10 cellular contexts compared by ENCODE assay signal in the genomic region with DNA sequence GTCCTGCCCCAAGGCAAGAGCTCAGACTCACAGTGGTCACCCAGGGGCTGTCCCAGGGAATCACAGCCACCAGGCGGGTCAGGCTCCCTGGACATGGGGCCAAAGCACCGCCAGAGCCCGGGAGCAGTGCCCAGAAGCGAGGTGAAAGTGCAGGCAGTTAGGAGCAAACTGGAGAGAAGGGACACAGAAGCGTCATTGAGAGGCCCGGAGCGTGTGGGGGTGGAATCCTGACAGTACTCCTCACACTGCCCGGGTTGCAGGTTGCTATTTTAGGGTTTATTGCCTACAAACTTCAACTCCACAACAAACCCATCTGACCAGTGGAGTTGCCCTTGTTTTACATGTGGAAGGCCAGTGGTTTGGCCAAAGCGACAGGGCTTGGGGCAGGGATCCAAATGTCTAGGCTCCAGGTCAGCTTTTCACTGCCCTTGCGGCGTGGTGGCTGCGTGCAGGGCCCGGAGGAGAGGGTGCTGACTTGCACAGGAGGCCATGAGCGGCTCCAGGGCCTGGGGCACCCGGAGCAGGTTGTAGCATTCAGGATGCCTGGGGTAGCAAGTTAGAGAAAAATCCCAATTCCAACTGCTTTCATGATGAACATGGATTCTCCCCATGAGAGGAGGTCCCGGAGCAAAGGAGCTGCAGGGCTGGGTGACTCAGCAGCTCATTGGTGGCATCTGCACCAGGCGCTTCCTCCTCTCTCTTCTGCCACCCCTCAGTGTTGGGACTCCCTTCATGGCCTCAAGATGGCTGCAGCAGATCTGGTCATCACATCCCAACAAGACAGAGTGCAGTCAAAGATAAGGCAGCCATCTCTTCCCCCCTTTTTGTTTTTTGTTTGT.
DNase-seq lines count a peak whose midpoint lies in the region; ATAC-seq and TF ChIP-seq lines count a peak whose summit lies in the region.
"Had no signal": no experiment of that assay in that cellular context is flagged by ENCODE, and none has a peak within 500 bp of the region (broad histone marks: within the 10 kb centered on the region; RNA-seq: fewer than 3 reads in every experiment).

No MANE protein-coding gene starts in this region.

- H3K4me2 ChIP-seq in smooth muscle cell = peak overlapping the region; percentile 35

- DNase-seq in H7 = peak; percentile 58
- peak in 40 of 58 donors; percentile 8 to 76 (median 50) for DNase-seq in anterior cingulate cortex (lab: John Stamatoyannopoulos, UW)
- peak; percentile 44 for DNase-seq in left kidney (ENCODE audit: low read depth, low spot score)
- no peak for DNase-seq in smooth muscle cell (lab: John Stamatoyannopoulos, UW; ENCODE audit: unreplicated experiment)
- no peak for DNase-seq in stimulated activated CD4-positive, alpha-beta T cell treated with anti-CD3 and anti-CD28 coated beads, Interleukin-4, amount 100 ng/mL, for 4 hours
- DNase-seq in NOMO-1 (lab: John Stamatoyannopoulos, UW; ENCODE audit: unreplicated experiment in 2 of 2) = no peak
- DNase-seq in NCI-H1436 treated with DMSO at 0.1 percent for 48 hours (lab: John Stamatoyannopoulos, UW) = no peak
- no peak for DNase-seq in stimulated activated naive CD8-positive, alpha-beta T cell treated with anti-CD3 and anti-CD28 coated beads, Interleukin-15, amount 100 ng/mL, for 72 hours
- DNase-seq: dermis blood vessel endothelial cell, NCI-H2081 had no signal

- peaks cover 33% of the 10 kb centered on the region for H3F3A ChIP-seq in smooth muscle cell (ENCODE audit: low read depth)

- H3K27me3 Mint-ChIP-seq in stimulated activated naive CD8-positive, alpha-beta T cell treated with anti-CD3 and anti-CD28 coated beads, Interleukin-15, amount 100 ng/mL, for 72 hours = peaks cover 8% of the 10 kb centered on the region

- no peaks in the 10 kb centered on the region for H3K9me3 Mint-ChIP-seq in stimulated activated naive CD8-positive, alpha-beta T cell treated with anti-CD3 and anti-CD28 coated beads, Interleukin-15, amount 100 ng/mL, for 72 hours

- H3K27ac Mint-ChIP-seq in stimulated activated naive CD8-positive, alpha-beta T cell treated with anti-CD3 and anti-CD28 coated beads, Interleukin-15, amount 100 ng/mL, for 72 hours = no peak overlapping the region

- peaks cover 40% of the 10 kb centered on the region for H3K4me1 Mint-ChIP-seq in stimulated activated naive CD8-positive, alpha-beta T cell treated with anti-CD3 and anti-CD28 coated beads, Interleukin-15, amount 100 ng/mL, for 72 hours

- TF ChIP-seq CTCF in smooth muscle cell (IDR thresholded peaks at IDR 0.05; ENCODE audit: borderline replicate concordance, insufficient read depth, poor library complexity, severe bottlenecking) = no peak

- H3K27me3 ChIP-seq in H7 (ENCODE audit: control insufficient read depth, insufficient read depth, low read length) = no peaks in the 10 kb centered on the region
- no peaks in the 10 kb centered on the region for H3K27me3 ChIP-seq in smooth muscle cell (ENCODE audit: low read depth)

- H3K79me2 ChIP-seq in smooth muscle cell (ENCODE audit: low read depth) = no peaks in the 10 kb centered on the region

- H4K20me1 ChIP-seq in smooth muscle cell (ENCODE audit: low read depth) = no peaks in the 10 kb centered on the region

- WGBS in smooth muscle cell (ENCODE audit: low lambda C conversion rate) = 55% methylated on average over 17 of the region's 17 CpGs

- no peak overlapping the region for H3K9ac ChIP-seq in smooth muscle cell (ENCODE audit: low read depth)

- H2AFZ ChIP-seq in smooth muscle cell (ENCODE audit: low read depth) = no peak overlapping the region

- H3K4me1 ChIP-seq in smooth muscle cell (ENCODE audit: low read depth) = peaks cover 27% of the 10 kb centered on the region

- no peak overlapping the region for H3K4me3 ChIP-seq in H7 (ENCODE audit: insufficient read depth, low read depth, low read length)
- H3K4me3 ChIP-seq in smooth muscle cell = no peak overlapping the region

- H3K27ac ChIP-seq in smooth muscle cell (ENCODE audit: low read depth) = peak overlapping the region; percentile 92

- no peak for ATAC-seq in stimulated activated naive CD8-positive, alpha-beta T cell treated with anti-CD3 and anti-CD28 coated beads, Interleukin-15, amount 100 ng/mL, for 72 hours

- H3K4me3 Mint-ChIP-seq in stimulated activated naive CD8-positive, alpha-beta T cell treated with anti-CD3 and anti-CD28 coated beads, Interleukin-15, amount 100 ng/mL, for 72 hours = no peak overlapping the region

- H3K36me3 ChIP-seq in H7 (replicated peaks; ENCODE audit: control insufficient read depth, insufficient read depth, low read length) = no peaks in the 10 kb centered on the region
- no peaks in the 10 kb centered on the region for H3K36me3 ChIP-seq in smooth muscle cell (ENCODE audit: low read depth)

- no peaks in the 10 kb centered on the region for H3K9me3 ChIP-seq in smooth muscle cell (replicated peaks; ENCODE audit: low read depth)

Comparison
In these comparisons a context has a peak if more than half of its experiments do, and no peak if none do; other contexts are left out.
1. DNase-seq: peak in H7 (single experiment), anterior cingulate cortex (40 of 58) and left kidney (single experiment); none in smooth muscle cell (single experiment), stimulated activated CD4-positive, alpha-beta T cell treated with anti-CD3 and anti-CD28 coated beads, Interleukin-4, amount 100 ng/mL, for 4 hours (0 of 2), NOMO-1 (0 of 2), NCI-H1436 treated with DMSO at 0.1 percent for 48 hours (single experiment) and stimulated activated naive CD8-positive, alpha-beta T cell treated with anti-CD3 and anti-CD28 coated beads, Interleukin-15, amount 100 ng/mL, for 72 hours (0 of 2).